In genomic region chr17:3636154-3636907, GRCh38 we compare ENCODE assay signal across 8 cellular contexts. TPM values are rescaled to one million over a fixed set of nuclear protein-coding genes. Genes with fewer than 3 reads are reported as not detected.
DNase-seq lines count a peak whose midpoint lies in the region; ATAC-seq lines count a peak whose summit lies in the region.

CTNS (plus strand) TSS chr17:3636760; CDS start chr17:3640207, 3,447 bp downstream.
SHPK (minus strand) TSS chr17:3636250; CDS start chr17:3636219, 31 bp downstream.

- peak within 1 kb of the TSS; percentile 80 for H3K4me2 ChIP-seq in mesendoderm (ENCODE audit: low read length)

- no peaks in the 10 kb centered on the region for H3K9me3 Mint-ChIP-seq in activated CD8-positive, alpha-beta memory T cell treated with anti-CD3 and anti-CD28 coated beads, Interleukin-2, amount 10 ng/mL, durations not matched to agents 7 days and 5 days (ENCODE audit: low read depth)

- peak within 1 kb of the TSS; percentile 97 for H3K56ac ChIP-seq in mesendoderm (ENCODE audit: low read length)

- H3K4ac ChIP-seq in mesendoderm (ENCODE audit: low read depth, low read length): peak within 1 kb of the TSS; percentile 0

- WGBS in mesendoderm (ENCODE audit: extremely low coverage, insufficient coverage, low lambda C conversion rate): no CpG with 5 or more reads among the region's 68 CpGs

- peaks cover 2% of the 10 kb centered on the region for H3K79me2 ChIP-seq in mesendoderm (ENCODE audit: control insufficient read depth, insufficient read depth, low read length)

- peak within 1 kb of the TSS; percentile 99 for H3K27ac Mint-ChIP-seq in activated CD8-positive, alpha-beta memory T cell treated with anti-CD3 and anti-CD28 coated beads, Interleukin-2, amount 10 ng/mL, durations not matched to agents 7 days and 5 days

- peaks cover 5% of the 10 kb centered on the region for H3K36me3 Mint-ChIP-seq in activated CD8-positive, alpha-beta memory T cell treated with anti-CD3 and anti-CD28 coated beads, Interleukin-2, amount 10 ng/mL, durations not matched to agents 7 days and 5 days

- H3K27ac ChIP-seq in mesendoderm (ENCODE audit: low read depth, low read length): peak within 1 kb of the TSS; percentile 96

- peak within 1 kb of the TSS; percentile 97 for H3K9ac ChIP-seq in NT2/D1 (ENCODE audit: insufficient read length, low read depth)
- H3K9ac ChIP-seq in endocrine pancreas (ENCODE audit: control insufficient read depth, insufficient read depth, low read length): peak within 1 kb of the TSS; percentile 89
- H3K9ac ChIP-seq in mesendoderm (ENCODE audit: low read length): peak within 1 kb of the TSS; percentile 95

- peak within 1 kb of the TSS; percentile 86 for H3K18ac ChIP-seq in mesendoderm (ENCODE audit: low read length)

- H3K36me3 ChIP-seq in NT2/D1 (ENCODE audit: insufficient read depth, insufficient read length, low read length) (peaks cover 34% of the 10 kb centered on the region), endocrine pancreas (ENCODE audit: control insufficient read depth, insufficient read depth, low read length) (no peaks in the 10 kb centered on the region), mesendoderm (ENCODE audit: control insufficient read depth, insufficient read depth, low read length) (peaks cover 2% of the 10 kb centered on the region)

- CTCF ChIA-PET in activated CD8-positive, alpha-beta memory T cell treated with anti-CD3 and anti-CD28 coated beads, Interleukin-2, amount 10 ng/mL, durations not matched to agents 7 days and 5 days (lab: Charles Lee): interaction anchor here (0.7 to 1.7 kb wide), 14 partner anchors 8 to 1124 kb away, joined by 3 to 9 read pairs (median 3); partner anchors contain the start of gene NCBP3

- no peak within 1 kb of the TSS for H2BK15ac ChIP-seq in mesendoderm (replicated peaks; ENCODE audit: low read depth)

- H3K4me1 Mint-ChIP-seq in activated CD8-positive, alpha-beta memory T cell treated with anti-CD3 and anti-CD28 coated beads, Interleukin-2, amount 10 ng/mL, durations not matched to agents 7 days and 5 days: peaks cover 45% of the 10 kb centered on the region

- no peaks in the 10 kb centered on the region for H3K9me3 ChIP-seq in NT2/D1 (ENCODE audit: insufficient read depth, low read length)
- no peaks in the 10 kb centered on the region for H3K9me3 ChIP-seq in endocrine pancreas (ENCODE audit: control insufficient read depth, low read length)

- H3K4me3 Mint-ChIP-seq in activated CD8-positive, alpha-beta memory T cell treated with anti-CD3 and anti-CD28 coated beads, Interleukin-2, amount 10 ng/mL, durations not matched to agents 7 days and 5 days: peak within 1 kb of the TSS; percentile 91

- H3K27me3 ChIP-seq in NT2/D1 (ENCODE audit: insufficient read depth, insufficient read length) (no peaks in the 10 kb centered on the region), endocrine pancreas (ENCODE audit: control insufficient read depth, insufficient read depth, low read length) (no peaks in the 10 kb centered on the region), mesendoderm (ENCODE audit: insufficient read depth, low read length, poor library complexity) (no peaks in the 10 kb centered on the region)

- ATAC-seq in GM21381 (IDR thresholded peaks at IDR 0.05; ENCODE audit: unreplicated experiment): peak; percentile 91
- ATAC-seq in activated CD8-positive, alpha-beta memory T cell treated with anti-CD3 and anti-CD28 coated beads, Interleukin-2, amount 10 ng/mL, durations not matched to agents 7 days and 5 days: peak; percentile 97

- H4K8ac ChIP-seq in mesendoderm (ENCODE audit: low read depth, low read length): no peak within 1 kb of the TSS

- peak within 1 kb of the TSS; percentile 88 for H2BK120ac ChIP-seq in mesendoderm (ENCODE audit: low read depth, low read length)

- H3K23ac ChIP-seq in mesendoderm (ENCODE audit: low read length): peak within 1 kb of the TSS; percentile 35

- no peak within 1 kb of the TSS for H4K5ac ChIP-seq in mesendoderm (ENCODE audit: low read length)

- H3K27me3 Mint-ChIP-seq in activated CD8-positive, alpha-beta memory T cell treated with anti-CD3 and anti-CD28 coated beads, Interleukin-2, amount 10 ng/mL, durations not matched to agents 7 days and 5 days: no peaks in the 10 kb centered on the region

- H2BK5ac ChIP-seq in mesendoderm (ENCODE audit: low read length): no peak within 1 kb of the TSS

- peaks cover 10% of the 10 kb centered on the region for H3K4me1 ChIP-seq in NT2/D1 (ENCODE audit: insufficient read depth, insufficient read length)
- no peaks in the 10 kb centered on the region for H3K4me1 ChIP-seq in endocrine pancreas (ENCODE audit: control insufficient read depth, insufficient read depth, low read length)
- H3K4me1 ChIP-seq in mesendoderm (ENCODE audit: control insufficient read depth, low read depth, low read length): no peaks in the 10 kb centered on the region

- DNase-seq in COR-L47 (lab: John Stamatoyannopoulos, UW) (peak; percentile 76), HUDEP-2 (lab: John Stamatoyannopoulos, UW; ENCODE audit: unreplicated experiment in 76 of 76) (peak in 75 of 76 experiments; percentile 54 to 98 (median 92)), NT2/D1 (ENCODE audit: low read depth, low spot score) (peak; percentile 91), mesendoderm (peak; percentile 99)
- peak; percentile 97 for DNase-seq in activated CD8-positive, alpha-beta memory T cell treated with anti-CD3 and anti-CD28 coated beads, Interleukin-2, amount 10 ng/mL, durations not matched to agents 7 days and 5 days
- peak; percentile 85 for DNase-seq in stimulated activated CD8-positive, alpha-beta memory T cell treated with anti-CD3 and anti-CD28 coated beads, Interleukin-15, amount 100 ng/mL, for 1 hour (ENCODE audit: low read depth)

- H3K4me3 ChIP-seq in NT2/D1 (ENCODE audit: insufficient read length, low read depth): peak within 1 kb of the TSS; percentile 88
- peak within 1 kb of the TSS; percentile 58 for H3K4me3 ChIP-seq in endocrine pancreas (ENCODE audit: control insufficient read depth, insufficient read depth, low read length)
- H3K4me3 ChIP-seq in mesendoderm (ENCODE audit: low read length): peak within 1 kb of the TSS; percentile 93

- peaks cover 4% of the 10 kb centered on the region for H3K79me1 ChIP-seq in mesendoderm (ENCODE audit: low read length)

- no peak within 1 kb of the TSS for H2AK5ac ChIP-seq in mesendoderm (ENCODE audit: low read length)

RNA-seq across cellular contexts. Expression of gene CTNS, which starts in this region (rescaled TPM):
- total RNA-seq in activated CD8-positive, alpha-beta memory T cell treated with anti-CD3 and anti-CD28 coated beads, Interleukin-2, amount 10 ng/mL, durations not matched to agents 7 days and 5 days: 10 to 100 TPM in 1 of 2 experiments, 1 to 10 TPM in 1; 9.7 to 20.6 TPM
- 15.3 TPM for polyA plus RNA-seq in mesendoderm (2013, experiment 1 of 2)
- 16.5 TPM for polyA plus RNA-seq in mesendoderm (2013, experiment 2 of 2)

RNA-seq across cellular contexts. Expression of gene SHPK, which starts in this region (rescaled TPM):
- 10 to 100 TPM; 13.4 to 13.9 TPM for total RNA-seq in activated CD8-positive, alpha-beta memory T cell treated with anti-CD3 and anti-CD28 coated beads, Interleukin-2, amount 10 ng/mL, durations not matched to agents 7 days and 5 days
- 18.6 TPM for polyA plus RNA-seq in mesendoderm (2013, experiment 1 of 2)
- 18.9 TPM for polyA plus RNA-seq in mesendoderm (2013, experiment 2 of 2)

Comparison
In these comparisons a context has a peak if more than half of its experiments do, and no peak if none do; other contexts are left out.
1. Peak in every context shown above with its lines: DNase-seq, ATAC-seq, H3K4me3 ChIP-seq and H3K27ac ChIP-seq.